In the genomic region with DNA sequence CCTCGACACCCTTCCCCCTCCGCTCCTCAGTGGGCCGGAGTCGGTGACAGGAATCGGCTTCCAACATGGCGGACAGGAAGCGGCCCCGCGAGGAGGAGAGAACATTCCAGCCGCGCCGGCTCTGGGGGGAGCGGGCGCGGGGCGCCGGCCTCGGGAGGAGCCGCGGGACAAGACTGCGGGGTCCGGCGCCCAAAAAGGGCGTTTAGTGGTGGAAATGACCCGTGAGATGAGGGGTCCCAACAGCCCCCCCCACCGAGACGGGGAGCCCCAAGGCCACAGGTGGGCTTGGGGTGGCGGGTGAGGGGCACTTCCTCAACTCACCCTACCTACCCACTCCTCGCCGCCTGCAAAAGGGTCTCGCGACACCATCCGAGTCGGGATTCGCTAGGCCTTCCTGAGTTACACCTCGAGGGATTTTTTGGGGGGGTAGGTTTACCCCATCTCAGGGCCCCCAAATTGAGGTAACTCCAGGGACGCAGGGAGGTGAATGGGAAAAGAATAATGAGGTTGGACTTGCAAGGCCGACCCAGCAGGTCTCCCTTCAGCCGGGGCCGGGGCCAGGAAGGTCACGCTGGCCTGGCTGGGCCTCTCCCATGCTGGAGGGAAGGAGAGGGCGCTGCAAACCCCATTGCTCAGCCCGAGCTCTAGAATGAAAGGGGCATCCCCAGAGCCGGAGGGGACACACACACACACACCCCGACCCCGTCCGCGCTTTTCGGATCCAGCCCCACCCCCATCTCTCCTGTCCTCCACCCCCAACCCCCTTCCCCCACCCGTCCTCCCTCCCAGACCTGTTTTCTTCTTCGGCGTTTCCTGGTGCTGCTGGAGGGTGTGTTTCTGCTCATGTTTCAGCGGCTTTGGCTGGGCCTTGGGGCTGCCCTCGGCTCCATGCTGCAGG, we compare ENCODE assay signal across 8 cellular contexts. TPM values are rescaled to one million over a fixed set of nuclear protein-coding genes. Genes with fewer than 3 reads are reported as not detected.
DNase-seq lines count a peak whose midpoint lies in the region; ATAC-seq, FAIRE-seq and TF ChIP-seq lines count a peak whose summit lies in the region.

No MANE protein-coding gene starts in this region.

- H3K4me1 ChIP-seq in kidney (ENCODE audit: control insufficient read depth in 1 of 2, insufficient read depth in 1 of 2, low read depth in 1 of 2, low read length in 2 of 2) = peaks cover 4 to 12% of the 10 kb centered on the region in 2 donors

- FAIRE-seq in kidney (lab: Jason Lieb, UNC) = no peak

- H3K9ac ChIP-seq in kidney (ENCODE audit: low read length in 2 of 2) = peak overlapping the region; percentile 96 to 99

- no peaks in the 10 kb centered on the region for H3K36me3 ChIP-seq in kidney (ENCODE audit: control insufficient read depth in 1 of 2, insufficient read depth in 2 of 2, low read length in 2 of 2)

- peak overlapping the region; percentile 95 to 99 for H3K4me3 ChIP-seq in kidney (ENCODE audit: low read length in 2 of 2)

- DNase-seq in CD1c-positive myeloid dendritic cell (ENCODE audit: extremely low spot score) (peak; percentile 74), NCI-H1105 treated with DMSO at 0.1 percent for 48 hours (lab: John Stamatoyannopoulos, UW) (peak; percentile 42), kidney (peak; percentile 89)
- DNase-seq in activated CD4-positive, CD25-positive, alpha-beta regulatory T cell (lab: John Stamatoyannopoulos, UW) = peak; percentile 37 to 65 (median 53)
- DNase-seq in central memory CD4-positive, alpha-beta T cell = peak; percentile 48
- peak; percentile 31 to 42 for DNase-seq in stimulated activated CD4-positive, alpha-beta T cell treated with anti-CD3 and anti-CD28 coated beads, Interleukin-15, amount 100 ng/mL, for 1 hour (ENCODE audit: low read depth in 1 of 2, low spot score in 1 of 2)

- peak; percentile 8 for ATAC-seq in GM21423 (IDR thresholded peaks at IDR 0.05; ENCODE audit: unreplicated experiment)
- no peak for ATAC-seq in GM19463 (IDR thresholded peaks at IDR 0.05; ENCODE audit: unreplicated experiment)

- no peaks in the 10 kb centered on the region for H3K9me3 ChIP-seq in kidney (ENCODE audit: control insufficient read depth in 1 of 2, low read length in 2 of 2)

- TF ChIP-seq CTCF in kidney (IDR thresholded peaks at IDR 0.05; ENCODE audit: borderline replicate concordance, extremely low read depth, insufficient read depth) = no peak

- intact Hi-C loops in kidney (cut with DNase I) = no loop called here

- peak overlapping the region; percentile 96 to 99 for H3K27ac ChIP-seq in kidney (ENCODE audit: low read depth in 2 of 2, low read length in 2 of 2)

RNA-seq across cellular contexts. Expression of a gene that starts 0.7 kb away (rescaled TPM):
- 52.3 TPM for total RNA-seq in kidney
- 7.6 TPM for polyA plus RNA-seq in kidney (ENCODE audit: insufficient read depth, low read depth, low replicate concordance)

RNA-seq across cellular contexts. Expression of a gene that starts 46.6 kb away (rescaled TPM):
- total RNA-seq in kidney = not detected
- not detected for polyA plus RNA-seq in kidney (ENCODE audit: insufficient read depth, low read depth, low replicate concordance)

Comparison
In these comparisons a context has a peak if more than half of its experiments do, and no peak if none do; other contexts are left out.
1. DNase-seq: peak in every context shown above with its lines; median percentile 89 in kidney; 74 in CD1c-positive myeloid dendritic cell; 53 in activated CD4-positive, CD25-positive, alpha-beta regulatory T cell; 48 in central memory CD4-positive, alpha-beta T cell; 42 in NCI-H1105 treated with DMSO at 0.1 percent for 48 hours; 36 in stimulated activated CD4-positive, alpha-beta T cell treated with anti-CD3 and anti-CD28 coated beads, Interleukin-15, amount 100 ng/mL, for 1 hour.